8 cellular contexts compared by ENCODE assay signal in the genomic region with DNA sequence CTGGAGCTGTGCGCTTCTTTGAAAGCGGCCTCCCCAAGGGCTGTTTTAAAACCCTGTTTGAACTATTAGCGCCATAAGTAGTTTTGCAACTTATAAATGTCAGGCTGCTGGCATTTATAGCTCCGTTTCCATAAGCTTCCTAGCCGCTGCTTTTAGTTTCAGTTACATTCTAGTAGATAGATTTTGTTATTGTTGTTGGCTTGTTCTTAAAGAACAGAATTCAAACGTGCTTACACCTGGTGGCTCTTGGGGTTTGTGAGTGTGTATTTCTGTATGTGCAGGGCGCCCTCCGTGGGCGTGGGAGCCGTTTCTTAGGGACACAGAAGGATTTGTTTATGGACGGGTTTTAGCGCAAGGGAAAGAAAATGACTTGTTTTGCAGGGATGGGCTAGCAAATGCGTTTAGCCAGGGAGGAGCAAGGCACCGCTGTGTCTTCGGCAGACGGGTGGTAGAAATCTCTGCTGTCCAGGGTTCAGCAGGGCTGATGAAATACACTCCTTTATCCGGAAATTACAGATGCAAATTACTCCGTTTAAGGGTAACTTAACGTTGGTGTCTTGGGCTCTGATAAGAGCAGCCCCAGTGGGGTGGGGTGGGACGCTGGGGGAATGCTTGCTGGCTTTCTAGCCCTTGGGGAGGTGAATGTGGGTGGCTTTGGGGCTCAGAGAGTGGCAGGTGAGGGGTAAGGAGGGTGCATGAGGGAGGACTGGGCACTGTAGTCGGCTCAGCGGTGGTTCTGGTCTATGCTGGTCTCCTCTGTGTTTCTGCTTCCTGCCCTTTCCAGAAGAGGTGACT. TPM values are rescaled to one million over a fixed set of nuclear protein-coding genes. Genes with fewer than 3 reads are reported as not detected.
DNase-seq lines count a peak whose midpoint lies in the region; ATAC-seq and TF ChIP-seq lines count a peak whose summit lies in the region.

No MANE protein-coding gene starts in this region.

- ATAC-seq in GM18867 (IDR thresholded peaks at IDR 0.05; ENCODE audit: unreplicated experiment) (peak; percentile 8), natural killer cell (peak in 1 of 3 donors; percentile 9), HG03135 (IDR thresholded peaks at IDR 0.05; ENCODE audit: unreplicated experiment) (no peak)

- H3K27me3 ChIP-seq in ACC112 (ENCODE audit: insufficient read depth, low read length) = peaks cover 71% of the 10 kb centered on the region
- peaks cover 43 to 46% of the 10 kb centered on the region in 2 donors for H3K27me3 ChIP-seq in duodenal mucosa (ENCODE audit: control insufficient read depth in 1 of 2, insufficient read depth in 2 of 2, low read length in 2 of 2)

- H3K9me3 Mint-ChIP-seq in natural killer cell = no peaks in the 10 kb centered on the region

- intact Hi-C loops in natural killer cell (cut with micrococcal nuclease) = no loop called here

- H3K9ac ChIP-seq in duodenal mucosa (ENCODE audit: low read depth in 1 of 2, low read length in 2 of 2) = no peak overlapping the region

- peak overlapping the region; percentile 72 for H2AFZ ChIP-seq in ACC112 (ENCODE audit: low read length, unreplicated experiment)

- peak overlapping the region; percentile 77 for H3K4me3 ChIP-seq in ACC112 (ENCODE audit: low read depth, low read length)
- H3K4me3 ChIP-seq in duodenal mucosa (ENCODE audit: low read depth in 1 of 2, low read length in 2 of 2) = peak overlapping the region; percentile 46 to 53

- peaks cover 21 to 22% of the 10 kb centered on the region in 2 donors for H3K4me1 Mint-ChIP-seq in natural killer cell

- H3K36me3 Mint-ChIP-seq in natural killer cell = peaks cover 5% of the 10 kb centered on the region

- H3K4me3 Mint-ChIP-seq in natural killer cell = peak overlapping the region; percentile 82

- H3K4me1 ChIP-seq in ACC112 (ENCODE audit: control insufficient read depth, insufficient read depth, low read length, unreplicated experiment) (no peaks in the 10 kb centered on the region), duodenal mucosa (ENCODE audit: control insufficient read depth in 1 of 2, insufficient read depth in 2 of 2, low read length in 2 of 2) (peaks cover 12 to 16% of the 10 kb centered on the region in 2 donors)

- no peak for TF ChIP-seq CTCF in natural killer cell (IDR thresholded peaks at IDR 0.05)

- H3K27ac ChIP-seq in ACC112 (ENCODE audit: low read depth, low read length) (no peak overlapping the region), duodenal mucosa (ENCODE audit: low read depth, low read length) (no peak overlapping the region)

- H3K27ac Mint-ChIP-seq in natural killer cell = no peak overlapping the region

- DNase-seq in NCI-H748 treated with DMSO at 0.1 percent for 48 hours (lab: John Stamatoyannopoulos, UW) (peak; percentile 30), natural killer cell (no peak), NCI-H1436 (lab: John Stamatoyannopoulos, UW) (no peak), GM19240 (ENCODE audit: insufficient read length, low spot score) (no peak)

- H3K27me3 Mint-ChIP-seq in natural killer cell (ENCODE audit: low read depth in 2 of 2) = peaks cover 71 to 91% of the 10 kb centered on the region in 2 donors

- H3K9me3 ChIP-seq in duodenal mucosa (ENCODE audit: control insufficient read depth in 1 of 2, low read length in 2 of 2) = no peaks in the 10 kb centered on the region

- H3K36me3 ChIP-seq in ACC112 (ENCODE audit: insufficient read depth, low read length) (no peaks in the 10 kb centered on the region), duodenal mucosa (ENCODE audit: control insufficient read depth in 1 of 2, insufficient read depth in 2 of 2, low read length in 2 of 2) (no peaks in the 10 kb centered on the region)

- no peaks in the 10 kb centered on the region for H3K79me2 ChIP-seq in ACC112 (ENCODE audit: control insufficient read depth, insufficient read depth, low read length, unreplicated experiment)

RNA-seq across cellular contexts. Expression of a gene that starts 0.7 kb away (rescaled TPM):
- not detected for total RNA-seq in natural killer cell
